ENCODE assay signal across 19 cellular contexts in the genomic region with DNA sequence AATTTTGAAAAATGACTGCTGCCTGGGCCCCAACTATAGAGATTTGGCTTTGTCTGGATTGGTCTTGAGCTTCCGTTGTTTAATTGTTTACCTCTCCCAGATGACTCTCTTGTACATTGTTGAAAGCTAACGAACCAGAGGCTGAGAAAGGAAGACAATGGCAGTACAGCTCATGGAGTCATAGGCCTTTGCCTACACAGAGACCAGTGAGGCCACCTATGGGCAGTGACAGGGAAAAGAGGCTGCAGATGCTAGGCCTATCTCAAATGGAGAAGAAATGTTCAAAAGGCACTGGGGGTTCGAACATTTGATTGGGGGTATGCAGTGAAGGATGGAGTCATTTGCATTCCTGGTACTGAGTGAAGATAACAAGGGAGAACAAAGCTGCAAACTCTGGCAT. TPM values are rescaled to one million over a fixed set of nuclear protein-coding genes. Genes with fewer than 3 reads are reported as not detected.
DNase-seq lines count a peak whose midpoint lies in the region; ATAC-seq and TF ChIP-seq lines count a peak whose summit lies in the region.
"Had no signal": no experiment of that assay in that cellular context is flagged by ENCODE, and none has a peak within 500 bp of the region (broad histone marks: within the 10 kb centered on the region; RNA-seq: fewer than 3 reads in every experiment).

No MANE protein-coding gene starts in this region.

- H3K4me1 ChIP-seq in foreskin keratinocyte = no peaks in the 10 kb centered on the region
- H3K4me1 ChIP-seq: ascending aorta, lower lobe of right lung, parathyroid adenoma had no signal

- ATAC-seq in foreskin keratinocyte (no peak), GM21786 (IDR thresholded peaks at IDR 0.05; ENCODE audit: unreplicated experiment) (no peak)
- ATAC-seq: lower lobe of right lung had no signal

- H3K36me3 Mint-ChIP-seq in glutamatergic neuron (ENCODE audit: unreplicated experiment) = no peaks in the 10 kb centered on the region

- no peaks in the 10 kb centered on the region for H3K27me3 ChIP-seq in foreskin keratinocyte
- H3K27me3 ChIP-seq: ascending aorta had no signal

- H3K4me1 Mint-ChIP-seq in glutamatergic neuron (ENCODE audit: low read depth, unreplicated experiment) = no peaks in the 10 kb centered on the region

- H3K9me3 Mint-ChIP-seq in glutamatergic neuron (ENCODE audit: unreplicated experiment) = peaks cover 3% of the 10 kb centered on the region

- H3K27me3 Mint-ChIP-seq in glutamatergic neuron (ENCODE audit: unreplicated experiment) = no peaks in the 10 kb centered on the region

- DNase-seq in COR-L47 (lab: John Stamatoyannopoulos, UW) (peak; percentile 19), GM13977 (ENCODE audit: low spot score) (no peak), OCI-M1 (lab: John Stamatoyannopoulos, UW) (peak; percentile 5), foreskin keratinocyte (no peak), dedifferentiated amniotic fluid mesenchymal stem cell (ENCODE audit: extremely low spot score) (no peak), glutamatergic neuron (no peak)
- no peak for DNase-seq in activated CD4-positive, alpha-beta T cell treated with anti-CD3 and anti-CD28 coated beads, Interleukin-2, amount 50 U/mL, for 48 hours
- DNase-seq: activated CD4-positive, alpha-beta T cell treated with anti-CD3 and anti-CD28 coated beads for 48 hours; activated CD8-positive, alpha-beta memory T cell treated with anti-CD3 and anti-CD28 coated beads, Interleukin-2, amount 50 U/mL, for 4 hours; foreskin fibroblast; IMR-90; lower lobe of right lung; NCI-H1417; NCI-H446 had no signal

- no peak overlapping the region for H3K4me3 Mint-ChIP-seq in glutamatergic neuron (ENCODE audit: unreplicated experiment)

- no peak overlapping the region for H3K27ac Mint-ChIP-seq in glutamatergic neuron (ENCODE audit: unreplicated experiment)

- peak; percentile 13 for TF ChIP-seq CTCF in GM13977 (IDR thresholded peaks at IDR 0.05; ENCODE audit: extremely low read depth, insufficient read depth, missing control alignments)
- peak; percentile 42 for TF ChIP-seq CTCF in foreskin keratinocyte (conservative IDR thresholded peaks at IDR 0.05)
- no peak for TF ChIP-seq CTCF in glutamatergic neuron (IDR thresholded peaks at IDR 0.05; ENCODE audit: partially characterized antibody, unreplicated experiment)

- in situ Hi-C loops in GM13977 (cut with MboI; ENCODE audit: low pct_unique_long_range_greater_than_20kb, low sequenced_read_pairs, unreplicated experiment) = no loop called here

- H3K27ac ChIP-seq in foreskin keratinocyte = no peak overlapping the region
- H3K27ac ChIP-seq: ascending aorta, lower lobe of right lung, parathyroid adenoma, thoracic aorta had no signal

RNA-seq across cellular contexts. Expression of gene OPN5, which starts 29.1 kb away (rescaled TPM):
- total RNA-seq in foreskin keratinocyte (not detected in 2 replicates), glutamatergic neuron (ENCODE audit: unreplicated experiment) (not detected)
- 0.01 TPM in 1 of 2 replicates, not detected in the other for polyA plus RNA-seq in foreskin keratinocyte
- total RNA-seq: ascending aorta, IMR-90, lower lobe of right lung, myocyte, thoracic aorta had no signal
- polyA plus RNA-seq: IMR-90 had no signal

Comparison
In these comparisons a context has a peak if more than half of its experiments do, and no peak if none do; other contexts are left out.
1. DNase-seq: peak in COR-L47 (single experiment) and OCI-M1 (single experiment); none in GM13977 (single experiment), foreskin keratinocyte (0 of 2), activated CD4-positive, alpha-beta T cell treated with anti-CD3 and anti-CD28 coated beads, Interleukin-2, amount 50 U/mL, for 48 hours (0 of 2), dedifferentiated amniotic fluid mesenchymal stem cell (single experiment) and glutamatergic neuron (single experiment).